8 cellular contexts compared by ENCODE assay signal in genomic region chr1:149938668-149939003, GRCh38. TPM values are rescaled to one million over a fixed set of nuclear protein-coding genes. Genes with fewer than 3 reads are reported as not detected.
DNase-seq lines count a peak whose midpoint lies in the region; ATAC-seq and TF ChIP-seq lines count a peak whose summit lies in the region.
"Not testable (repeated sequence)": the region's sequence is repeated elsewhere in the genome, so short reads cannot be mapped to it uniquely, and the experiment has no call there.

No MANE protein-coding gene starts in this region.

- TF ChIP-seq CTCF in MM.1S (IDR thresholded peaks at IDR 0.05; ENCODE audit: low read length); brain microvascular endothelial cell (IDR thresholded peaks at IDR 0.05; ENCODE audit: low read depth, low read length, missing control alignments); fibroblast of mammary gland (conservative IDR thresholded peaks at IDR 0.05; ENCODE audit: control insufficient read depth, insufficient read depth, low read depth, low read length); left lung (IDR thresholded peaks at IDR 0.05); thoracic aorta (IDR thresholded peaks at IDR 0.05): not testable (repeated sequence)

- intact Hi-C loops in left lung (cut with DNase I): not testable (repeated sequence)

- not testable (repeated sequence) for H3K9me3 Mint-ChIP-seq in activated CD8-positive, alpha-beta memory T cell treated with anti-CD3 and anti-CD28 coated beads, Interleukin-2, amount 10 ng/mL, durations not matched to agents 7 days and 5 days (ENCODE audit: low read depth)

- not testable (repeated sequence) for H2AK5ac ChIP-seq in trophoblast cell (ENCODE audit: low read length)

- not testable (repeated sequence) for H4K20me1 ChIP-seq in BLaER1 treated with 17β-estradiol and CSF1 and Interleukin-3, amounts not matched to agents 10 nM and 100 nM; MM.1S (ENCODE audit: insufficient read depth, low read length)

- not testable (repeated sequence) for DNase-seq in MM.1S; activated CD8-positive, alpha-beta memory T cell treated with anti-CD3 and anti-CD28 coated beads, Interleukin-2, amount 10 ng/mL, durations not matched to agents 7 days and 5 days; brain microvascular endothelial cell; fibroblast of mammary gland (ENCODE audit: low read depth); left lung; trophoblast cell; thoracic aorta (ENCODE audit: low spot score)

- H2BK12ac ChIP-seq in trophoblast cell (ENCODE audit: low read length): peak overlapping the region; percentile 68

- not testable (repeated sequence) for H2AFZ ChIP-seq in MM.1S (ENCODE audit: low read length)
- H2AFZ ChIP-seq in trophoblast cell (ENCODE audit: insufficient read depth, low read length, poor library complexity): peak overlapping the region; percentile 23

- H3K4me3 ChIP-seq in BLaER1 treated with 17β-estradiol and CSF1 and Interleukin-3, amounts not matched to agents 10 nM and 100 nM; MM.1S (ENCODE audit: low read length); left lung; trophoblast cell (ENCODE audit: low read depth, low read length): not testable (repeated sequence)
- peak overlapping the region; percentile 9 for H3K4me3 ChIP-seq in brain microvascular endothelial cell (ENCODE audit: low read depth, low read length)
- peak overlapping the region; percentile 52 for H3K4me3 ChIP-seq in fibroblast of mammary gland (ENCODE audit: control insufficient read depth, low read depth, low read length)
- peak overlapping the region; percentile 84 for H3K4me3 ChIP-seq in thoracic aorta

- not testable (repeated sequence) for H4K12ac ChIP-seq in trophoblast cell (ENCODE audit: low read depth, low read length)

- peaks cover 0 to 63% (median 23%) of the 10 kb centered on the region in 10 experiments; a peak in 15 of 20 replicates for H3K4me1 ChIP-seq in BLaER1 treated with 17β-estradiol and CSF1 and Interleukin-3, amounts not matched to agents 10 nM and 100 nM
- H3K4me1 ChIP-seq in MM.1S (ENCODE audit: low read length) (peaks cover 27% of the 10 kb centered on the region), left lung (peaks cover 20 to 65% of the 10 kb centered on the region in 2 donors), trophoblast cell (ENCODE audit: control insufficient read depth in 1 of 2, insufficient read depth in 2 of 2, low read length in 2 of 2) (peaks cover 11 to 23% of the 10 kb centered on the region in 2 experiments), thoracic aorta (ENCODE audit: control insufficient read depth in 1 of 2, low read depth in 2 of 2) (peaks cover 24 to 49% of the 10 kb centered on the region in 2 donors)

- H2BK5ac ChIP-seq in trophoblast cell (ENCODE audit: low read depth, low read length, poor library complexity): peak overlapping the region; percentile 86

- peaks cover 16% of the 10 kb centered on the region for H3F3A ChIP-seq in MM.1S (ENCODE audit: insufficient read depth, low read length)

- peak overlapping the region; percentile 95 for H2BK120ac ChIP-seq in trophoblast cell (ENCODE audit: insufficient read depth, low read length, poor library complexity)

- not testable (repeated sequence) for H3K79me2 ChIP-seq in MM.1S (ENCODE audit: low read length); trophoblast cell (ENCODE audit: control insufficient read depth, insufficient read depth, low read length, poor library complexity)

- H4K91ac ChIP-seq in trophoblast cell (ENCODE audit: low read depth, low read length): peak overlapping the region; percentile 88

- H3K36me3 Mint-ChIP-seq in activated CD8-positive, alpha-beta memory T cell treated with anti-CD3 and anti-CD28 coated beads, Interleukin-2, amount 10 ng/mL, durations not matched to agents 7 days and 5 days: not testable (repeated sequence)

- CTCF ChIA-PET in activated CD8-positive, alpha-beta memory T cell treated with anti-CD3 and anti-CD28 coated beads, Interleukin-2, amount 10 ng/mL, durations not matched to agents 7 days and 5 days (lab: Charles Lee): interaction anchor here (0.6 to 1.3 kb wide), 2 partner anchors 17 to 24 kb away, joined by 3 to 4 read pairs; no protein-coding TSS in a partner anchor

- peaks cover 35% of the 10 kb centered on the region for H3K4me1 Mint-ChIP-seq in activated CD8-positive, alpha-beta memory T cell treated with anti-CD3 and anti-CD28 coated beads, Interleukin-2, amount 10 ng/mL, durations not matched to agents 7 days and 5 days

- not testable (repeated sequence) for H3K36me3 ChIP-seq in BLaER1 treated with 17β-estradiol and CSF1 and Interleukin-3, amounts not matched to agents 10 nM and 100 nM; MM.1S (replicated peaks; ENCODE audit: insufficient read depth, low read length); brain microvascular endothelial cell (replicated peaks); left lung; trophoblast cell (ENCODE audit: control insufficient read depth in 1 of 2, insufficient read depth in 2 of 2, low read length in 2 of 2); thoracic aorta

- H3K79me1 ChIP-seq in trophoblast cell (ENCODE audit: low read length): peaks cover 31% of the 10 kb centered on the region

- WGBS in trophoblast cell (ENCODE audit: extremely low coverage, insufficient coverage, insufficient read length): no CpG with 5 or more reads among the region's 13 CpGs

- in situ Hi-C loops in brain microvascular endothelial cell (cut with HindIII; ENCODE audit: low pct_ligation_motif_present, low sequenced_read_pairs): not testable (repeated sequence)

- not testable (repeated sequence) for H3K27me3 ChIP-seq in BLaER1 treated with 17β-estradiol and CSF1 and Interleukin-3, amounts not matched to agents 10 nM and 100 nM; MM.1S (replicated peaks; ENCODE audit: insufficient read depth, low read length); brain microvascular endothelial cell (replicated peaks); left lung; trophoblast cell (ENCODE audit: insufficient read depth, low read length); thoracic aorta (replicated peaks; ENCODE audit: insufficient read depth)

- H3K23ac ChIP-seq in trophoblast cell (ENCODE audit: low read length): not testable (repeated sequence)

- peak overlapping the region in 1 of 11 experiments; percentile 14; a peak in 1 of 22 replicates for H3K9ac ChIP-seq in BLaER1 treated with 17β-estradiol and CSF1 and Interleukin-3, amounts not matched to agents 10 nM and 100 nM
- H3K9ac ChIP-seq in MM.1S (ENCODE audit: low read length); trophoblast cell (ENCODE audit: low read length): not testable (repeated sequence)

- peak overlapping the region; percentile 73 for H3K27ac Mint-ChIP-seq in activated CD8-positive, alpha-beta memory T cell treated with anti-CD3 and anti-CD28 coated beads, Interleukin-2, amount 10 ng/mL, durations not matched to agents 7 days and 5 days

- H4K8ac ChIP-seq in trophoblast cell (ENCODE audit: low read depth, low read length): peak overlapping the region; percentile 77

- not testable (repeated sequence) for H3K4ac ChIP-seq in trophoblast cell (ENCODE audit: low read depth, low read length)

- not testable (repeated sequence) for H3K27me3 Mint-ChIP-seq in activated CD8-positive, alpha-beta memory T cell treated with anti-CD3 and anti-CD28 coated beads, Interleukin-2, amount 10 ng/mL, durations not matched to agents 7 days and 5 days

- H3K9me2 ChIP-seq in MM.1S (replicated peaks; ENCODE audit: insufficient read depth, low read length): not testable (repeated sequence)

- peak overlapping the region; percentile 69 for H3K18ac ChIP-seq in trophoblast cell (ENCODE audit: low read length)

- peak overlapping the region; percentile 66 for H3K14ac ChIP-seq in trophoblast cell (ENCODE audit: low read length)

- ATAC-seq in activated CD8-positive, alpha-beta memory T cell treated with anti-CD3 and anti-CD28 coated beads, Interleukin-2, amount 10 ng/mL, durations not matched to agents 7 days and 5 days; left lung; thoracic aorta (ENCODE audit: insufficient number of reproducible peaks, low FRiP score, low read depth): not testable (repeated sequence)

- peak overlapping the region in 7 of 11 experiments; percentile 9 to 74 (median 62); a peak in 14 of 22 replicates for H3K4me2 ChIP-seq in BLaER1 treated with 17β-estradiol and CSF1 and Interleukin-3, amounts not matched to agents 10 nM and 100 nM
- peak overlapping the region; percentile 18; the same call in 1 of the 2 replicates for H3K4me2 ChIP-seq in MM.1S (ENCODE audit: low read depth, low read length)
- H3K4me2 ChIP-seq in trophoblast cell (ENCODE audit: low read length): peak overlapping the region; percentile 63

- H3K4me3 Mint-ChIP-seq in activated CD8-positive, alpha-beta memory T cell treated with anti-CD3 and anti-CD28 coated beads, Interleukin-2, amount 10 ng/mL, durations not matched to agents 7 days and 5 days: not testable (repeated sequence)

- peak overlapping the region in 1 of 11 experiments; percentile 37; a peak in 1 of 22 replicates for H3K27ac ChIP-seq in BLaER1 treated with 17β-estradiol and CSF1 and Interleukin-3, amounts not matched to agents 10 nM and 100 nM
- not testable (repeated sequence) for H3K27ac ChIP-seq in MM.1S (ENCODE audit: low read length)
- peak overlapping the region; percentile 79 for H3K27ac ChIP-seq in brain microvascular endothelial cell
- peak overlapping the region; percentile 73 to 87 for H3K27ac ChIP-seq in left lung
- peak overlapping the region; percentile 96 for H3K27ac ChIP-seq in trophoblast cell (ENCODE audit: low read depth, low read length)
- H3K27ac ChIP-seq in thoracic aorta: peak overlapping the region; percentile 81 to 89

- H3K9me3 ChIP-seq in BLaER1 treated with 17β-estradiol and CSF1 and Interleukin-3, amounts not matched to agents 10 nM and 100 nM (replicated peaks in 1 of 11); MM.1S (replicated peaks; ENCODE audit: insufficient read depth, low read length); left lung; trophoblast cell (ENCODE audit: insufficient read depth, low read depth, low read length); thoracic aorta: not testable (repeated sequence)

RNA-seq across cellular contexts. Expression of gene MTMR11, which starts 2.0 kb away (rescaled TPM):
- 1 to 10 TPM; 2.0 to 2.9 TPM for total RNA-seq in activated CD8-positive, alpha-beta memory T cell treated with anti-CD3 and anti-CD28 coated beads, Interleukin-2, amount 10 ng/mL, durations not matched to agents 7 days and 5 days
- 10 to 100 TPM; 12.7 to 18.0 TPM for total RNA-seq in left lung
- 17.1 and 18.3 TPM in 2 replicates for polyA plus RNA-seq in trophoblast cell (2013)
- total RNA-seq in thoracic aorta: 10 to 100 TPM; 50.8 to 53.7 TPM

RNA-seq across cellular contexts. Expression of gene SF3B4, which starts 11.0 kb away (rescaled TPM):
- total RNA-seq in activated CD8-positive, alpha-beta memory T cell treated with anti-CD3 and anti-CD28 coated beads, Interleukin-2, amount 10 ng/mL, durations not matched to agents 7 days and 5 days: 100 to 1,000 TPM in 1 of 2 experiments, 10 to 100 TPM in 1; 79.4 to 109 TPM
- 10 to 100 TPM; 39.4 to 54.0 TPM for total RNA-seq in left lung
- polyA plus RNA-seq in trophoblast cell (2013): 101 and 103 TPM in 2 replicates
- total RNA-seq in thoracic aorta: 10 to 100 TPM; 14.5 to 15.4 TPM

RNA-seq across cellular contexts. Expression of gene SV2A, which starts 21.0 kb away (rescaled TPM):
- total RNA-seq in activated CD8-positive, alpha-beta memory T cell treated with anti-CD3 and anti-CD28 coated beads, Interleukin-2, amount 10 ng/mL, durations not matched to agents 7 days and 5 days: 10 to 100 TPM; 15.8 to 17.1 TPM
- total RNA-seq in left lung: 1 to 10 TPM; 3.3 to 3.4 TPM
- 10.8 and 11.9 TPM in 2 replicates for polyA plus RNA-seq in trophoblast cell (2013)
- total RNA-seq in thoracic aorta: 10 to 100 TPM; 22.7 to 24.3 TPM

RNA-seq across cellular contexts. Expression of gene BOLA1, which starts 39.3 kb away (rescaled TPM):
- total RNA-seq in activated CD8-positive, alpha-beta memory T cell treated with anti-CD3 and anti-CD28 coated beads, Interleukin-2, amount 10 ng/mL, durations not matched to agents 7 days and 5 days: 10 to 100 TPM; 24.4 to 28.6 TPM
- total RNA-seq in left lung (10 to 100 TPM; 11.4 to 13.1 TPM), thoracic aorta (10 to 100 TPM; 25.7 to 46.0 TPM)
- polyA plus RNA-seq in trophoblast cell (2013): 8.6 and 9.4 TPM in 2 replicates
